ENCODE assay signal across 10 cellular contexts in the genomic region with DNA sequence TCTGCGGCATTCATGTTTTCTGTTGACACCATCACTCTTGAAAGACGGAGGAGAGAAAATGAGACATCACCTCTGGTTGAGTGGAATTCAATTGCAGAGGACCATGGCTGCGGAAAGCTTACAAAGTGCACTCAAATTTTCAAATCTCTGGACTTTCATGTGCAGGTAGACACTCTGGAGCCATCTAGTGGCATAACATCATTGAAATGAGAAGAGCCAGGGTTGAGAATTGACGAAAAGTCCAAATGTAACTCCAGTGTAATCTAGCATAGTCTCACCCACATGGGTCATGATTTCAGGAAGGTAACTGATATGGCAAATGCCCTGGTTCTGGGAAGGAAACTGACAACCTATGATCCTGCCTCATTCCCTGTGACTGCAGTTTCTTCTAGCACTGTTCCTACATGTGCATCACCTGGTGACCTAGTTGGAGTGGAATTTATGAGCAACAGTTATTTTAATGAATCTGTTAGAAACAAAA.
A peak's percentile ranks its signal among the peaks of the same experiment; 100 is the strongest.
DNase-seq lines count a peak whose midpoint lies in the region; ATAC-seq, FAIRE-seq and TF ChIP-seq lines count a peak whose summit lies in the region.
"Had no signal": no experiment of that assay in that cellular context is flagged by ENCODE, and none has a peak within 500 bp of the region (broad histone marks: within the 10 kb centered on the region; RNA-seq: fewer than 3 reads in every experiment).

No MANE protein-coding gene starts in this region.

- H3K4me3 ChIP-seq in GM06990 (replicated peaks; ENCODE audit: low read depth, low read length) (no peak overlapping the region), kidney (ENCODE audit: low read length in 2 of 2) (no peak overlapping the region)

- H3K9me3 ChIP-seq in kidney (ENCODE audit: control insufficient read depth in 1 of 2, low read length in 2 of 2), result no peaks in the 10 kb centered on the region

- peaks cover 2% of the 10 kb centered on the region for H3K9me3 Mint-ChIP-seq in activated naive CD8-positive, alpha-beta T cell treated with anti-CD3 and anti-CD28 coated beads for 36 hours
- H3K9me3 Mint-ChIP-seq: T-helper 1 cell treated with Interleukin-12 subunit alpha and Interleukin-12 subunit beta and Interleukin-4 antibody, amounts not matched to agents 30 μg/mL and 1 μg/mL, for 36 hours had no signal

- ATAC-seq in GM18502 (IDR thresholded peaks at IDR 0.05; ENCODE audit: poor library complexity, unreplicated experiment), result no peak

- H3K27me3 ChIP-seq in GM06990 (replicated peaks; ENCODE audit: control insufficient read depth, insufficient read depth, low read length), result no peaks in the 10 kb centered on the region

- no peak overlapping the region for H3K27ac Mint-ChIP-seq in activated naive CD8-positive, alpha-beta T cell treated with anti-CD3 and anti-CD28 coated beads for 36 hours
- H3K27ac Mint-ChIP-seq: naive B cell; T-helper 1 cell treated with Interleukin-12 subunit alpha and Interleukin-12 subunit beta and Interleukin-4 antibody, amounts not matched to agents 30 μg/mL and 1 μg/mL, for 36 hours had no signal

- TF ChIP-seq CTCF in GM06990 (IDR thresholded peaks at IDR 0.05; ENCODE audit: insufficient read depth, low read length, poor library complexity, severe bottlenecking), result peak; percentile 64
- TF ChIP-seq CTCF in kidney (IDR thresholded peaks at IDR 0.05; ENCODE audit: borderline replicate concordance, extremely low read depth, insufficient read depth), result peak; percentile 44

- H3K36me3 ChIP-seq in GM06990 (ENCODE audit: control insufficient read depth, insufficient read depth, low read length), result no peaks in the 10 kb centered on the region
- H3K36me3 ChIP-seq in kidney (ENCODE audit: control insufficient read depth in 1 of 2, insufficient read depth in 2 of 2, low read length in 2 of 2), result no peaks in the 10 kb centered on the region

- H3K9ac ChIP-seq in kidney (ENCODE audit: low read length in 2 of 2), result no peak overlapping the region

- no peaks in the 10 kb centered on the region for H3K27me3 Mint-ChIP-seq in activated naive CD8-positive, alpha-beta T cell treated with anti-CD3 and anti-CD28 coated beads for 36 hours
- H3K27me3 Mint-ChIP-seq: naive B cell had no signal

- DNase-seq in GM06990 (ENCODE audit: extremely low read depth, insufficient read length), result no peak
- DNase-seq in HuH-7 (ENCODE audit: low spot score), result peak; percentile 6
- peak; percentile 29 for DNase-seq in SW480 (ENCODE audit: low spot score)
- no peak for DNase-seq in kidney
- no peak for DNase-seq in globus pallidus (ENCODE audit: low spot score)
- no peak for DNase-seq in NCI-H2029 (lab: John Stamatoyannopoulos, UW)
- no peak for DNase-seq in activated naive CD8-positive, alpha-beta T cell treated with anti-CD3 and anti-CD28 coated beads for 36 hours
- DNase-seq: naive B cell had no signal

- H3K4me1 ChIP-seq in kidney (ENCODE audit: control insufficient read depth in 1 of 2, insufficient read depth in 1 of 2, low read depth in 1 of 2, low read length in 2 of 2), result peaks cover 0 to 2% of the 10 kb centered on the region in 2 donors

- no peak overlapping the region for H3K4me3 Mint-ChIP-seq in activated naive CD8-positive, alpha-beta T cell treated with anti-CD3 and anti-CD28 coated beads for 36 hours
- H3K4me3 Mint-ChIP-seq: naive B cell; T-helper 1 cell treated with Interleukin-12 subunit alpha and Interleukin-12 subunit beta and Interleukin-4 antibody, amounts not matched to agents 30 μg/mL and 1 μg/mL, for 36 hours had no signal

- intact Hi-C loops in kidney (cut with DNase I), result no loop called here

- no peaks in the 10 kb centered on the region for H3K36me3 Mint-ChIP-seq in activated naive CD8-positive, alpha-beta T cell treated with anti-CD3 and anti-CD28 coated beads for 36 hours
- H3K36me3 Mint-ChIP-seq: naive B cell had no signal

- FAIRE-seq in kidney (lab: Jason Lieb, UNC), result no peak

- no peaks in the 10 kb centered on the region for H3K4me1 Mint-ChIP-seq in activated naive CD8-positive, alpha-beta T cell treated with anti-CD3 and anti-CD28 coated beads for 36 hours
- H3K4me1 Mint-ChIP-seq: naive B cell had no signal

- no peak overlapping the region for H3K27ac ChIP-seq in kidney (ENCODE audit: low read depth in 2 of 2, low read length in 2 of 2)

Comparison
In these comparisons a context has a peak if more than half of its experiments do, and no peak if none do; other contexts are left out.
1. DNase-seq: peak in HuH-7 (single experiment) and SW480 (single experiment); none in GM06990 (single experiment), kidney (single experiment), globus pallidus (single experiment), NCI-H2029 (single experiment) and activated naive CD8-positive, alpha-beta T cell treated with anti-CD3 and anti-CD28 coated beads for 36 hours (single experiment).